Comparison of ENCODE assay signal across 1 cellular context in the genomic region with DNA sequence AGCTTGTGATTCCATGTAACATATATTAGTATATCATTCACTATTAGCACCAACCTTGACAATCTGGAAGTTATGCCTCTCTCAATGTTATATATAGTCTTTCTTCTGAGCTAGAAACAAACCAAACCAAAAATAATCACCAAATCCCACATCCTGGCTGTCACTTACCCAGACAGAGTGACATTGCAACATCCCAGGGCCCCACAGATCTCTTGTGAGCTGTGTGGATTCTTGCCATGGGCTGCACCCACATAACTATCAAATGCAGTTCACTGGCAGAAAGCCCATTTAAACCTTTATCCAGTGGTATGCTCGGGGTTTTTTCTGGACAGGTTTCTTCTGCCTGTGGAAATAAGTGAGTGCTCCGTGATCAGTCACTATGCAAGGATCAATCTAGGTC.
TF ChIP-seq lines count a peak whose summit lies in the region.

No MANE protein-coding gene starts in this region.

TF ChIP-seq in HepG2, 621 proteins besides CTCF, POLR2A, EP300 and RAD21 (continued from another document):
- TF ChIP-seq ZUFSP (CRISPR knock-in tag; IDR thresholded peaks at IDR 0.05; ENCODE audit: borderline replicate concordance), result no peak
